ENCODE assay signal across 14 cellular contexts in genomic region chr2:44807344-44808025, GRCh38.
A peak's percentile ranks its signal among the peaks of the same experiment; 100 is the strongest.
DNase-seq lines count a peak whose midpoint lies in the region; ATAC-seq, FAIRE-seq and TF ChIP-seq lines count a peak whose summit lies in the region.
"Had no signal": no experiment of that assay in that cellular context is flagged by ENCODE, and none has a peak within 500 bp of the region (broad histone marks: within the 10 kb centered on the region; RNA-seq: fewer than 3 reads in every experiment).

No MANE protein-coding gene starts in this region.

- H4K20me1 ChIP-seq in GM12878 (ENCODE audit: control insufficient read depth, insufficient read depth) (no peaks in the 10 kb centered on the region), neural progenitor cell (ENCODE audit: low read depth) (peaks cover 6% of the 10 kb centered on the region)

- H3K27me3 Mint-ChIP-seq in neural progenitor cell (ENCODE audit: insufficient read depth, low read depth): peaks cover 58% of the 10 kb centered on the region

- H3K79me2 ChIP-seq in GM12878 (ENCODE audit: control insufficient read depth, insufficient read depth, low read length) (no peaks in the 10 kb centered on the region), neural progenitor cell (ENCODE audit: low read depth) (no peaks in the 10 kb centered on the region)

- FAIRE-seq in D721Med (lab: Jason Lieb, UNC): peak; percentile 44
- no peak for FAIRE-seq in GM12878 (lab: Jason Lieb, UNC)

- no peak for ATAC-seq in GM12878
- no peak for ATAC-seq in Right ventricle myocardium inferior
- ATAC-seq: CD8-positive, alpha-beta T cell had no signal

- H3K27me3 ChIP-seq in GM12878 (replicated peaks in 1 of 2; ENCODE audit: control insufficient read depth in 2 of 2, insufficient read depth in 2 of 2, low read length in 1 of 2) (peaks cover 0 to 2% of the 10 kb centered on the region in 2 experiments; a peak in 2 of 4 replicates), neural progenitor cell (peaks cover 8% of the 10 kb centered on the region)
- H3K27me3 ChIP-seq: BE2C had no signal

- RAD21 ChIA-PET in GM12878 (lab: Charles Lee; ENCODE audit: unreplicated experiment): no interaction called here

- H3K4me2 ChIP-seq in GM12878 (ENCODE audit: control insufficient read depth, insufficient read depth) (no peak overlapping the region), neural progenitor cell (peak overlapping the region; percentile 77)

- no peak for TF ChIP-seq POLR2A in GM12878 (IDR thresholded peaks at IDR 0.05; ENCODE audit: low read depth, low read length)

- WGBS in GM12878 (ENCODE audit: insufficient coverage, insufficient replicate concordance, low lambda C conversion rate, missing lambda C conversion rate): 16% methylated on average over 11 of the region's 12 CpGs

- in situ Hi-C loops in GM12878 (cut with MboI): no loop called here

- peaks cover 30% of the 10 kb centered on the region for H3K4me1 Mint-ChIP-seq in neural progenitor cell

- DNase-seq in D721Med (ENCODE audit: insufficient read length, low spot score) (no peak), NCI-H69 (lab: John Stamatoyannopoulos, UW) (peak; percentile 44), GM12878 (ENCODE audit: low read depth, low spot score) (no peak), neural progenitor cell (ENCODE audit: low spot score) (no peak), Right ventricle myocardium inferior (ENCODE audit: missing footprints) (no peak), T-helper 1 cell (no peak), DMS153 (lab: John Stamatoyannopoulos, UW) (no peak), NCI-H2171 (lab: John Stamatoyannopoulos, UW) (no peak)
- DNase-seq: BE2C; CD8-positive, alpha-beta T cell; DMS 273 treated with DMSO at 0.1 percent for 48 hours; DMS79 had no signal

- CTCF ChIA-PET in GM12878 (lab: Yijun Ruan, JAX): interaction anchor here (0.7 to 1.0 kb wide), 2 partner anchors 27 to 247 kb away, joined by 3 read pairs; no protein-coding TSS in a partner anchor

- no peak overlapping the region for H3K27ac ChIP-seq in GM12878 (ENCODE audit: control insufficient read depth, insufficient read depth)
- H3K27ac ChIP-seq in neural progenitor cell: no peak overlapping the region
- H3K27ac ChIP-seq: C4-2B, HL-60 had no signal

- H3K9me3 Mint-ChIP-seq in neural progenitor cell: peaks cover 4% of the 10 kb centered on the region
- H3K9me3 Mint-ChIP-seq: CD8-positive, alpha-beta T cell had no signal

- no TSS peak for BruUV-seq in GM12878 (replicated peaks; lab: Mats Ljungman, UMichigan)

- TF ChIP-seq RAD21 in GM12878 (IDR thresholded peaks at IDR 0.05; ENCODE audit: insufficient read depth, low read depth, low read length): no peak

- no peak for TF ChIP-seq EP300 in GM12878 (IDR thresholded peaks at IDR 0.05; ENCODE audit: borderline replicate concordance in 1 of 2, control insufficient read depth in 1 of 2, low read depth in 2 of 2, low read length in 2 of 2)

- POLR2A ChIA-PET in GM12878 (lab: Charles Lee): no interaction called here

- H3K27ac Mint-ChIP-seq in neural progenitor cell: no peak overlapping the region
- H3K27ac Mint-ChIP-seq: CD8-positive, alpha-beta T cell had no signal

- H3K36me3 Mint-ChIP-seq in neural progenitor cell: no peaks in the 10 kb centered on the region
- H3K36me3 Mint-ChIP-seq: CD8-positive, alpha-beta T cell had no signal

- no peak overlapping the region for H3K4me3 Mint-ChIP-seq in neural progenitor cell
- H3K4me3 Mint-ChIP-seq: CD8-positive, alpha-beta T cell had no signal

- SMC1A ChIA-PET in GM12878 (lab: Charles Lee; ENCODE audit: uncharacterized antibody, unreplicated experiment): no interaction called here

- peaks cover 49% of the 10 kb centered on the region for H3F3A ChIP-seq in neural progenitor cell (ENCODE audit: low read depth)

- intact Hi-C loops in GM12878 (cut with micrococcal nuclease; ENCODE audit: unreplicated experiment): no loop called here
- intact Hi-C loops in Right ventricle myocardium inferior (cut with DNase I): no loop called here

- H2AFZ ChIP-seq in GM12878 (ENCODE audit: control insufficient read depth, low read depth, low read length) (peak overlapping the region; percentile 4; the same call in 1 of the 2 replicates), neural progenitor cell (replicated peaks) (no peak overlapping the region)

- H3K4me3 ChIP-seq in GM12878 (no peak overlapping the region), neural progenitor cell (no peak overlapping the region)

- TF ChIP-seq CTCF in D721Med (IDR thresholded peaks at IDR 0.05; ENCODE audit: insufficient read depth, missing control alignments) (no peak), GM12878 (IDR thresholded peaks at IDR 0.05 in 2 of 3, conservative IDR thresholded peaks at IDR 0.05 in 1 of 3; ENCODE audit: control insufficient read depth in 2 of 3, extremely low read depth in 1 of 3, insufficient read depth in 1 of 3, low read depth in 3 of 3, low read length in 3 of 3) (no peak), neural progenitor cell (IDR thresholded peaks at IDR 0.05) (no peak)

- H3K9ac ChIP-seq in GM12878 (ENCODE audit: control insufficient read depth, insufficient read depth, low read length) (no peak overlapping the region), neural progenitor cell (no peak overlapping the region)

- peaks cover 3% of the 10 kb centered on the region for H3K4me1 ChIP-seq in GM12878 (ENCODE audit: control insufficient read depth, insufficient read depth, low read length)
- H3K4me1 ChIP-seq in neural progenitor cell: peaks cover 62% of the 10 kb centered on the region
- H3K4me1 ChIP-seq: BE2C had no signal

- no peaks in the 10 kb centered on the region for H3K36me3 ChIP-seq in GM12878 (ENCODE audit: control insufficient read depth in 2 of 2, insufficient read depth in 2 of 2, low read length in 1 of 2)
- H3K36me3 ChIP-seq in neural progenitor cell: no peaks in the 10 kb centered on the region
- H3K36me3 ChIP-seq: BE2C had no signal

- H3K9me3 ChIP-seq in GM12878 (replicated peaks; ENCODE audit: control insufficient read depth, insufficient read depth, low read length): no peaks in the 10 kb centered on the region; the same call in 2 of the 3 replicates
- H3K9me3 ChIP-seq in neural progenitor cell (ENCODE audit: low read depth): no peaks in the 10 kb centered on the region
- H3K9me3 ChIP-seq: BE2C had no signal

TF ChIP-seq in GM12878, 131 proteins besides CTCF, POLR2A, EP300 and RAD21:
- no peak for TF ChIP-seq EGR1 (IDR thresholded peaks at IDR 0.05; ENCODE audit: borderline replicate concordance in 1 of 2, low read depth in 2 of 2, low read length in 2 of 2)
- no peak for TF ChIP-seq BCLAF1 (IDR thresholded peaks at IDR 0.05)
- TF ChIP-seq USF2 (IDR thresholded peaks at IDR 0.05; ENCODE audit: borderline replicate concordance, low read depth, low read length): no peak
- no peak for TF ChIP-seq SPI1 (IDR thresholded peaks at IDR 0.05; ENCODE audit: borderline replicate concordance, insufficient read depth, low read depth, low read length)
- no peak for TF ChIP-seq KLF5 (IDR thresholded peaks at IDR 0.05; ENCODE audit: partially characterized antibody)
- no peak for TF ChIP-seq MEF2B (IDR thresholded peaks at IDR 0.05; ENCODE audit: partially characterized antibody, poor library complexity, severe bottlenecking)
TF ChIP-seq in GM12878: peak in this region for 0.
